8 cellular contexts compared by ENCODE assay signal in the genomic region with DNA sequence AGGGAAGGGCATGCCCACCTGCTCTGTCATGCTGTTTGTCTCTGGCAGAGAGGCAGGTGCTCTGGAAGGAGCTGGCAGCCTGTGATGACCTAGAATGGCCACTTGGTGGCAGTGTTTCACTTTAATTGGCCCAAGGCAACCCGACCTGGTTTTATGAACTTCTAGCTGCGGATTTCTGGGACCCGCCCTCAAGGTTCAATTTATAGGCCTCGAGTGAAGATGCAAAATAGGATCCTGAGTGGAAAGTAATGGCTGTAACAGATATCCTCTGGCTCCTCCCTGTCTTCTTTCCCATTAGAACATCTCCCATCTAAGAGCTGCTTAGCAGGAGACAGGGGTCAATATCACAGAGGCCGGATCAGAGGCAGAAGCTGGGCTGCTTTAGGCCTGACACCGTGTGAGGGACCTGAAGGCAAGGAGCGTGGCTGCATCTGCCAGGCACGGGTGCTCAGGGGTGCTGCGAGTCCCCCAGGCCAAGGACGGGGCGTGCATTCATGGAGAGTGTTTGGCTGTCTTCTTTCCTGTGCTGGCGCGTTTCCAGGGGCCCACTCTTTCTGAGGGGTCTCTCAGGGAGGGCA. TPM values are rescaled to one million over a fixed set of nuclear protein-coding genes. Genes with fewer than 3 reads are reported as not detected.
DNase-seq lines count a peak whose midpoint lies in the region; ATAC-seq and TF ChIP-seq lines count a peak whose summit lies in the region.

No MANE protein-coding gene starts in this region.

- no peak overlapping the region for H3K4me3 Mint-ChIP-seq in CD4-positive, CD25-positive, alpha-beta regulatory T cell

- no peaks in the 10 kb centered on the region for H3K36me3 ChIP-seq in CD4-positive, CD25-positive, alpha-beta regulatory T cell (ENCODE audit: control insufficient read depth, insufficient read depth, low read length)
- no peaks in the 10 kb centered on the region for H3K36me3 ChIP-seq in Peyer's patch
- H3K36me3 ChIP-seq in neutrophil, result no peaks in the 10 kb centered on the region

- no peaks in the 10 kb centered on the region for H3K4me1 Mint-ChIP-seq in CD4-positive, CD25-positive, alpha-beta regulatory T cell

- no peaks in the 10 kb centered on the region for H3K4me1 ChIP-seq in CD4-positive, CD25-positive, alpha-beta regulatory T cell (ENCODE audit: control insufficient read depth, insufficient read depth, low read length, poor library complexity, severe bottlenecking)
- H3K4me1 ChIP-seq in Peyer's patch (no peaks in the 10 kb centered on the region), neutrophil (ENCODE audit: control insufficient read depth in 1 of 2, insufficient read depth in 1 of 2, low read depth in 1 of 2, low read length in 1 of 2) (peaks cover 35 to 44% of the 10 kb centered on the region in 2 experiments)

- H3K9me3 ChIP-seq in CD4-positive, CD25-positive, alpha-beta regulatory T cell (ENCODE audit: control insufficient read depth in 2 of 2, low read length in 2 of 2), result no peaks in the 10 kb centered on the region
- H3K9me3 ChIP-seq in Peyer's patch (no peaks in the 10 kb centered on the region), neutrophil (no peaks in the 10 kb centered on the region)

- H3K27ac ChIP-seq in CD4-positive, CD25-positive, alpha-beta regulatory T cell (ENCODE audit: insufficient read depth, low read length, poor library complexity, severe bottlenecking), result no peak overlapping the region
- no peak overlapping the region for H3K27ac ChIP-seq in Peyer's patch
- no peak overlapping the region for H3K27ac ChIP-seq in neutrophil
- no peak overlapping the region for H3K27ac ChIP-seq in substantia nigra (ENCODE audit: low read depth, low read length, poor library complexity, severe bottlenecking)

- no peak overlapping the region for H3K27ac Mint-ChIP-seq in CD4-positive, CD25-positive, alpha-beta regulatory T cell

- no peaks in the 10 kb centered on the region for H3K36me3 Mint-ChIP-seq in CD4-positive, CD25-positive, alpha-beta regulatory T cell

- TF ChIP-seq POLR2A in Peyer's patch (IDR thresholded peaks at IDR 0.05), result no peak

- H3K4me3 ChIP-seq in CD4-positive, CD25-positive, alpha-beta regulatory T cell (ENCODE audit: low read depth, low read length), result no peak overlapping the region
- H3K4me3 ChIP-seq in Peyer's patch, result no peak overlapping the region
- H3K4me3 ChIP-seq in fibroblast of villous mesenchyme (ENCODE audit: low read depth, low read length), result no peak overlapping the region
- H3K4me3 ChIP-seq in neutrophil (ENCODE audit: low read depth in 1 of 2, low read length in 1 of 2), result no peak overlapping the region

- H3K9me3 Mint-ChIP-seq in CD4-positive, CD25-positive, alpha-beta regulatory T cell, result no peaks in the 10 kb centered on the region

- peak; percentile 58 to 71 for ATAC-seq in CD4-positive, CD25-positive, alpha-beta regulatory T cell (ENCODE audit: low read depth in 2 of 2)
- peak; percentile 89 for ATAC-seq in GM19452 (IDR thresholded peaks at IDR 0.05; ENCODE audit: unreplicated experiment)

- H3K27me3 ChIP-seq in CD4-positive, CD25-positive, alpha-beta regulatory T cell (ENCODE audit: control insufficient read depth, insufficient read depth, low read length), result no peaks in the 10 kb centered on the region
- no peaks in the 10 kb centered on the region for H3K27me3 ChIP-seq in Peyer's patch
- no peaks in the 10 kb centered on the region for H3K27me3 ChIP-seq in neutrophil

- H3K27me3 Mint-ChIP-seq in CD4-positive, CD25-positive, alpha-beta regulatory T cell, result peaks cover 2% of the 10 kb centered on the region

- peak; percentile 60 to 89 (median 82) for TF ChIP-seq CTCF in Peyer's patch (IDR thresholded peaks at IDR 0.05)
- TF ChIP-seq CTCF in fibroblast of villous mesenchyme (IDR thresholded peaks at IDR 0.05; ENCODE audit: insufficient read depth, low read depth, low read length), result peak; percentile 88
- peak; percentile 90 for TF ChIP-seq CTCF in neutrophil (IDR thresholded peaks at IDR 0.05)

- DNase-seq in CD4-positive, CD25-positive, alpha-beta regulatory T cell, result peak; percentile 33 to 64 (median 50)
- DNase-seq in HuH-7.5 (ENCODE audit: low spot score), result peak; percentile 61
- DNase-seq in Peyer's patch, result peak; percentile 37 to 85 (median 59)
- peak; percentile 20 to 22 for DNase-seq in activated T-helper 1 cell treated with anti-CD3 and anti-CD28 coated beads, Interleukin-2, amount 50 U/mL, for 16 hours (ENCODE audit: low read depth in 1 of 2, low spot score in 1 of 2)
- DNase-seq in fibroblast of villous mesenchyme (ENCODE audit: low read depth), result peak; percentile 70
- DNase-seq in substantia nigra (lab: John Stamatoyannopoulos, UW), result peak in 43 of 49 donors; percentile 2 to 67 (median 42)

RNA-seq across cellular contexts. Expression of a gene that starts 56.7 kb away (rescaled TPM):
- not detected for total RNA-seq in CD4-positive, CD25-positive, alpha-beta regulatory T cell
- polyA plus RNA-seq in CD4-positive, CD25-positive, alpha-beta regulatory T cell, result not detected
- total RNA-seq in Peyer's patch (10 to 100 TPM in 1 of 4 donors, 1 to 10 TPM in 3; 5.0 to 22.3 (median 7.4) TPM), fibroblast of villous mesenchyme (0.32 and 0.43 TPM in 2 replicates)
